Comparison of ENCODE assay signal across 13 cellular contexts in the genomic region with DNA sequence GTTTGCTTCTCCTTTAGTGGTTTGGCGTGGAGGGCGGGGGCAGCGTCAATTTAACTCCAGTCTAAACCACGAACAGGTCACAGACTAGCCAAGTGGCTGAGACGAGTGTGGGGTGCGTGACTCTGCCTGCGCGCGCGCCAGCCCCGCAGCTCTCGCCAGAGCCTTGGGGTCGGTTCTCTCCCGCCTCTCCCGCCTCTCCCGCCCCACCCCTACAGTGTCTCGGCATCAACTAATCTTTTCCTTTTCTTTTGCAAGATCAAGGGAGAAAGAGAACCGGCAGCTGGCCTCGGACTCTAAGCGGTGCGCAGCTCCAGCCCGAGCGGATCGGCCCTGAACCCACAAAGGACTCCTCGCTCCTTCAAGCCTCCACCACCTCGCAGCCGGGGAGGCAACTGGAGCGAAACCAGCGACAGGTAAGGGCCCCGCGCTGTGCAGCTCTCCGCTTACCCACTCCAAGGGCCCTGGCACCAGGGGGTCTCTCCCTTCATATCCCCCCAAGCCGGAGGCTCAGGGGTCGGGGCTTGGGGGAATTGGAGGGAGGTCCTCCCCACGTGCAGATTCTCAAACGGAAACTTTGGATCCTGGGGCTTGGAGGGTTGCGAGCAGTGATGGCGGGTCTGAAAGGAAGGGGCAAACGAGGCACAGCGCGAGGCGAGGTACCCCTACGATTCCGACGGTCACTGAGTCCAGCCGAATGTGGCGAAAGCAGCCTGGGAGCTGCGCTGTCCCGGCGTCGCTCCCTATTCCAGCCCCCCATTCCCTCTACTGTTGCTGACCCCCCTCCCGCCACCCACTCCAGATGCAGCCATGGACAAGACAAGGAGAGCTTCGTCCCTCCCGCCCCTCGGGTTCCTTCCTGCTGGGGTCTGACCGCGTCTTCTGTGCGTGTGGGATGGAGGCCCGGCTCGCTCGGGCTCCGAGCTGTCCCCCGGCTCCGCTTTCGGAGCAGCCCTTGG. TPM values are rescaled to one million over a fixed set of nuclear protein-coding genes. Genes with fewer than 3 reads are reported as not detected.
DNase-seq lines count a peak whose midpoint lies in the region; ATAC-seq, FAIRE-seq and TF ChIP-seq lines count a peak whose summit lies in the region.
"Had no signal": no experiment of that assay in that cellular context is flagged by ENCODE, and none has a peak within 500 bp of the region (broad histone marks: within the 10 kb centered on the region; RNA-seq: fewer than 3 reads in every experiment).

No MANE protein-coding gene starts in this region.

- no peak overlapping the region for H4K5ac ChIP-seq in mesendoderm (ENCODE audit: low read length)

- H3K9me3 ChIP-seq in esophagus muscularis mucosa: no peaks in the 10 kb centered on the region
- no peaks in the 10 kb centered on the region for H3K9me3 ChIP-seq in vagina
- H3K9me3 ChIP-seq: gastrocnemius medialis had no signal

- no peak for ATAC-seq in HG03025 (IDR thresholded peaks at IDR 0.05; ENCODE audit: low FRiP score, unreplicated experiment)
- ATAC-seq: activated T-helper 17 cell treated with anti-CD3 and anti-CD28 coated beads, Interleukin-2, amount 50 U/mL, for 72 hours; gastrocnemius medialis had no signal

- H3K23ac ChIP-seq in mesendoderm (ENCODE audit: low read length): no peak overlapping the region

- H3K4me1 ChIP-seq in esophagus muscularis mucosa (peaks cover 11 to 44% (median 39%) of the 10 kb centered on the region in 4 donors), mesendoderm (ENCODE audit: control insufficient read depth, low read depth, low read length) (no peaks in the 10 kb centered on the region), vagina (peaks cover 34% of the 10 kb centered on the region)
- H3K4me1 ChIP-seq: BLaER1 treated with 17β-estradiol and CSF1 and Interleukin-3, amounts not matched to agents 10 nM and 100 nM; gastrocnemius medialis had no signal

- H3K79me1 ChIP-seq in mesendoderm (ENCODE audit: low read length): no peaks in the 10 kb centered on the region

- H2BK15ac ChIP-seq in mesendoderm (replicated peaks; ENCODE audit: low read depth): no peak overlapping the region

- H3K4me2 ChIP-seq in mesendoderm (ENCODE audit: low read length): peak overlapping the region; percentile 55
- H3K4me2 ChIP-seq: BLaER1 treated with 17β-estradiol and CSF1 and Interleukin-3, amounts not matched to agents 10 nM and 100 nM had no signal

- TF ChIP-seq EP300 in esophagus muscularis mucosa (IDR thresholded peaks at IDR 0.05): no peak

- no peak overlapping the region for H2BK120ac ChIP-seq in mesendoderm (ENCODE audit: low read depth, low read length)

- peaks cover 0 to 35% (median 13%) of the 10 kb centered on the region in 4 donors for H3K27me3 ChIP-seq in esophagus muscularis mucosa
- peaks cover 47% of the 10 kb centered on the region for H3K27me3 ChIP-seq in mesendoderm (ENCODE audit: insufficient read depth, low read length, poor library complexity)
- no peaks in the 10 kb centered on the region for H3K27me3 ChIP-seq in vagina
- H3K27me3 ChIP-seq: BLaER1 treated with 17β-estradiol and CSF1 and Interleukin-3, amounts not matched to agents 10 nM and 100 nM had no signal

- H4K8ac ChIP-seq in mesendoderm (ENCODE audit: low read depth, low read length): no peak overlapping the region

- H2BK5ac ChIP-seq in mesendoderm (ENCODE audit: low read length): no peak overlapping the region

- H3K56ac ChIP-seq in mesendoderm (ENCODE audit: low read length): no peak overlapping the region

- H3K4ac ChIP-seq in mesendoderm (ENCODE audit: low read depth, low read length): no peak overlapping the region

- H3K9ac ChIP-seq in mesendoderm (ENCODE audit: low read length): no peak overlapping the region
- H3K9ac ChIP-seq: BLaER1 treated with 17β-estradiol and CSF1 and Interleukin-3, amounts not matched to agents 10 nM and 100 nM had no signal

- H3K27ac ChIP-seq in esophagus muscularis mucosa (replicated peaks in 1 of 4) (peak overlapping the region; percentile 27 to 70 (median 48)), mesendoderm (ENCODE audit: low read depth, low read length) (no peak overlapping the region), vagina (no peak overlapping the region)
- H3K27ac ChIP-seq: BLaER1 treated with 17β-estradiol and CSF1 and Interleukin-3, amounts not matched to agents 10 nM and 100 nM; gastrocnemius medialis had no signal

- H3K4me3 ChIP-seq in esophagus muscularis mucosa (peak overlapping the region; percentile 55 to 59 (median 58)), mesendoderm (ENCODE audit: low read length) (no peak overlapping the region), vagina (peak overlapping the region; percentile 35 to 48)
- H3K4me3 ChIP-seq: BLaER1 treated with 17β-estradiol and CSF1 and Interleukin-3, amounts not matched to agents 10 nM and 100 nM had no signal

- TF ChIP-seq CTCF in esophagus muscularis mucosa (IDR thresholded peaks at IDR 0.05): no peak
- TF ChIP-seq CTCF in vagina (IDR thresholded peaks at IDR 0.05): no peak

- 1% methylated on average over 17 of the region's 65 CpGs for WGBS in esophagus muscularis mucosa
- WGBS in mesendoderm (ENCODE audit: extremely low coverage, insufficient coverage, low lambda C conversion rate): no CpG with 5 or more reads among the region's 65 CpGs

- no peaks in the 10 kb centered on the region for H3K79me2 ChIP-seq in mesendoderm (ENCODE audit: control insufficient read depth, insufficient read depth, low read length)

- no peak overlapping the region for H3K18ac ChIP-seq in mesendoderm (ENCODE audit: low read length)

- intact Hi-C loops in esophagus muscularis mucosa (cut with DNase I) (no loop called here), vagina (cut with DNase I) (no loop called here)

- no peak for TF ChIP-seq POLR2A in esophagus muscularis mucosa (IDR thresholded peaks at IDR 0.05; ENCODE audit: low read depth)
- no peak for TF ChIP-seq POLR2A in vagina (IDR thresholded peaks at IDR 0.05)
- no peak for TF ChIP-seq POLR2A in erythroblast (IDR thresholded peaks at IDR 0.05; ENCODE audit: low read length)
- no peak for TF ChIP-seq POLR2A in H54 (IDR thresholded peaks at IDR 0.05; ENCODE audit: low read depth, low read length)

- FAIRE-seq in H54 (lab: Jason Lieb, UNC): no peak

- H2AK5ac ChIP-seq in mesendoderm (ENCODE audit: low read length): no peak overlapping the region

- DNase-seq in activated effector memory CD4-positive, alpha-beta T cell treated with anti-CD3 and anti-CD28 coated beads, Interleukin-2, amount 50 U/mL, for 16 hours: peak; percentile 51
- no peak for DNase-seq in activated effector memory CD4-positive, alpha-beta T cell treated with Interleukin-2 at 50 U/mL for 16 hours
- no peak for DNase-seq in esophagus muscularis mucosa (ENCODE audit: extremely low spot score)
- peak; percentile 20 for DNase-seq in mesendoderm
- DNase-seq in vagina (ENCODE audit: extremely low spot score in 2 of 2): no peak
- no peak for DNase-seq in erythroblast (lab: John Stamatoyannopoulos, UW)
- no peak for DNase-seq in H54 (ENCODE audit: insufficient read length, low spot score)
- DNase-seq: gastrocnemius medialis, NCI-H1436 had no signal

- H3K36me3 ChIP-seq in esophagus muscularis mucosa (no peaks in the 10 kb centered on the region), mesendoderm (ENCODE audit: control insufficient read depth, insufficient read depth, low read length) (no peaks in the 10 kb centered on the region), vagina (no peaks in the 10 kb centered on the region)
- H3K36me3 ChIP-seq: BLaER1 treated with 17β-estradiol and CSF1 and Interleukin-3, amounts not matched to agents 10 nM and 100 nM; gastrocnemius medialis had no signal

RNA-seq across cellular contexts. Expression of a gene that starts 0.8 kb away (rescaled TPM):
- 10 to 100 TPM in 3 of 4 donors, 1 to 10 TPM in 1; 9.1 to 20.0 (median 16.3) TPM for total RNA-seq in esophagus muscularis mucosa
- polyA plus RNA-seq in mesendoderm (2013, experiment 1 of 2): not detected
- not detected for polyA plus RNA-seq in mesendoderm (2013, experiment 2 of 2)
- total RNA-seq in vagina: 1.2 TPM
- total RNA-seq: activated T-helper 17 cell treated with anti-CD3 and anti-CD28 coated beads, Interleukin-2, amount 50 U/mL, for 72 hours; gastrocnemius medialis; T-helper 2 cell treated with Interferon-gamma antibody and Interleukin-4, amounts not matched to agents 100 ng/mL and 5 ng/mL, for 36 hours had no signal

Comparison
In these comparisons a context has a peak if more than half of its experiments do, and no peak if none do; other contexts are left out.
1. DNase-seq: peak in activated effector memory CD4-positive, alpha-beta T cell treated with anti-CD3 and anti-CD28 coated beads, Interleukin-2, amount 50 U/mL, for 16 hours (single experiment) and mesendoderm (single experiment); none in activated effector memory CD4-positive, alpha-beta T cell treated with Interleukin-2 at 50 U/mL for 16 hours (single experiment), esophagus muscularis mucosa (single experiment), vagina (0 of 2), erythroblast (0 of 2) and H54 (single experiment).
2. H3K27ac ChIP-seq: peak in esophagus muscularis mucosa (4 of 4); none in mesendoderm (single experiment) and vagina (single experiment).